Comparison of ENCODE assay signal across 1 cellular context in the genomic region with DNA sequence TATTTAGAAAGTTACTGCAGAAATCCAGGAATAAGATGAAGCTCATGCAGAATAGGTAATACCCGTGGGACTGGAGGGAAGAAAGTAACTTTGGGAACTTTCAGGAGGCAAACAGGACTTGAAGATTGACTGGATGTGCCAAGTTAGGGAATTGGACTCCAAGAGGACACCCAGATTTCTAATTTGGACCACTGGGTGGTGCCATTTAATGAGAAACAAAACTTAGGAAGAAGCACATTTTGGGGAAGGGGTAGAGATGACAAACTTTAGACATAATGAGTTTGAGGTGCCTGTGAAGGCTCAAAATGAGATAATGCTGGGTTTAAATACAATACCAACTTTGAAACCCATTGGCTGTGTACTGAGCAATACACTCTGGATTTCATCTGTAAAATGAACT.
TF ChIP-seq lines count a peak whose summit lies in the region.

No MANE protein-coding gene starts in this region.

TF ChIP-seq in H1, 55 proteins besides CTCF, POLR2A, EP300 and RAD21:
- TF ChIP-seq RXRA (IDR thresholded peaks at IDR 0.05; ENCODE audit: insufficient read depth, low read depth, low read length) = no peak
- TF ChIP-seq, protein P1, sequence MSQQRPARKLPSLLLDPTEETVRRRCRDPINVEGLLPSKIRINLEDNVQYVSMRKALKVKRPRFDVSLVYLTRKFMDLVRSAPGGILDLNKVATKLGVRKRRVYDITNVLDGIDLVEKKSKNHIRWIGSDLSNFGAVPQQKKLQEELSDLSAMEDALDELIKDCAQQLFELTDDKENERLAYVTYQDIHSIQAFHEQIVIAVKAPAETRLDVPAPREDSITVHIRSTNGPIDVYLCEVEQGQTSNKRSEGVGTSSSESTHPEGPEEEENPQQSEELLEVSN (IDR thresholded peaks at IDR 0.05) = no peak
- no peak for TF ChIP-seq SP2 (IDR thresholded peaks at IDR 0.05; ENCODE audit: low read length)
- TF ChIP-seq RNF2 (IDR thresholded peaks at IDR 0.05; ENCODE audit: borderline replicate concordance, low read depth, low read length, missing control alignments, poor library complexity, severe bottlenecking) = no peak
- no peak for TF ChIP-seq JUND (IDR thresholded peaks at IDR 0.05; ENCODE audit: low read length)
- no peak for TF ChIP-seq MAFK (IDR thresholded peaks at IDR 0.05; ENCODE audit: low read depth, low read length)
- no peak for TF ChIP-seq BCL11A (IDR thresholded peaks at IDR 0.05; ENCODE audit: low read depth in 2 of 2, low read length in 2 of 2)
- TF ChIP-seq TAF1 (IDR thresholded peaks at IDR 0.05; ENCODE audit: low read depth, low read length) = no peak
- TF ChIP-seq KDM4A (IDR thresholded peaks at IDR 0.05; ENCODE audit: low read depth, low read length, severe bottlenecking) = no peak
- no peak for TF ChIP-seq BRCA1 (IDR thresholded peaks at IDR 0.05; ENCODE audit: low read depth, low read length)
- no peak for TF ChIP-seq CBX8 (IDR thresholded peaks at IDR 0.05; ENCODE audit: borderline replicate concordance, low read depth, low read length)
- TF ChIP-seq BACH1 (IDR thresholded peaks at IDR 0.05; ENCODE audit: low read length) = no peak
- no peak for TF ChIP-seq KDM1A (IDR thresholded peaks at IDR 0.05; ENCODE audit: borderline replicate concordance, low read length)
- TF ChIP-seq, protein P2, sequence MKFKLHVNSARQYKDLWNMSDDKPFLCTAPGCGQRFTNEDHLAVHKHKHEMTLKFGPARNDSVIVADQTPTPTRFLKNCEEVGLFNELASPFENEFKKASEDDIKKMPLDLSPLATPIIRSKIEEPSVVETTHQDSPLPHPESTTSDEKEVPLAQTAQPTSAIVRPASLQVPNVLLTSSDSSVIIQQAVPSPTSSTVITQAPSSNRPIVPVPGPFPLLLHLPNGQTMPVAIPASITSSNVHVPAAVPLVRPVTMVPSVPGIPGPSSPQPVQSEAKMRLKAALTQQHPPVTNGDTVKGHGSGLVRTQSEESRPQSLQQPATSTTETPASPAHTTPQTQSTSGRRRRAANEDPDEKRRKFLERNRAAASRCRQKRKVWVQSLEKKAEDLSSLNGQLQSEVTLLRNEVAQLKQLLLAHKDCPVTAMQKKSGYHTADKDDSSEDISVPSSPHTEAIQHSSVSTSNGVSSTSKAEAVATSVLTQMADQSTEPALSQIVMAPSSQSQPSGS (IDR thresholded peaks at IDR 0.05; ENCODE audit: low read length) = no peak
- no peak for TF ChIP-seq CTBP2 (IDR thresholded peaks at IDR 0.05; ENCODE audit: borderline replicate concordance, insufficient read depth, insufficient read length, low read length)
